27 cellular contexts compared by ENCODE assay signal in the genomic region with DNA sequence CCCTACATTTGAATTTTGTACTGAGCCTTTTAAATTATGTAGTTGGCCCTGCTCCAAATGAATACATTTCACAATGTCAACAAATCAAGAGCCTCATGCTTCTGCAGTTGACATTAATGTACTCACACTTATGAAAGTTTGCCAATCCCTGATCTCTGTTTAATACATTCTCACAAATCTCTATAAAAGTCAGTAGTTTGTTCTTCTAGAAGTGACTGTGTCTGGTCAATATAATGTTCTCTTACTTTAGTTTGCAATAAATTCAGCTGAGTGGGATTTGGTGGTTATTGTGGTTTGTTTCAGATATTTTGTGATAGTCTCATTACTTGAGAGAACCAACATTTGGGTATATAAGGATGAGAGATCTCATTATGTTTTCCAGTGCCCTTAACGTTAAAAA.
"Had no signal": no experiment of that assay in that cellular context is flagged by ENCODE, and none has a peak within 500 bp of the region (broad histone marks: within the 10 kb centered on the region; RNA-seq: fewer than 3 reads in every experiment).

No MANE protein-coding gene starts in this region.

- H3K27ac ChIP-seq: cardiac muscle cell, KMS-11, PC-9, WERI-Rb-1 had no signal

- H3K4me3 ChIP-seq: cardiac muscle cell, PC-9 had no signal

- H3K36me3 ChIP-seq: cardiac muscle cell, WERI-Rb-1 had no signal

- DNase-seq: activated CD4-positive, alpha-beta T cell treated with anti-CD3 and anti-CD28 coated beads, Interleukin-2, amount 10 ng/mL, durations not matched to agents 24 days and 14 days; activated CD4-positive, alpha-beta T cell treated with anti-CD3 and anti-CD28 coated beads, Interleukin-2, amount 50 U/mL, for 4 hours; activated CD4-positive, CD25-positive, alpha-beta regulatory T cell; activated CD8-positive, alpha-beta T cell treated with anti-CD3 and anti-CD28 coated beads for 36 hours; activated effector memory CD4-positive, alpha-beta T cell treated with anti-CD3 and anti-CD28 coated beads, Interleukin-2, amount 50 U/mL, for 16 hours; activated naive CD4-positive, alpha-beta T cell; activated naive CD4-positive, alpha-beta T cell treated with anti-CD3 and anti-CD28 coated beads, Interleukin-2, amount 50 U/mL, for 16 hours; activated naive CD8-positive, alpha-beta T cell treated with anti-CD3 and anti-CD28 coated beads for 36 hours; activated T-cell treated with anti-CD3 and anti-CD28 coated beads, Interleukin-2, amount 50 U/mL, for 1 hour; activated T-cell treated with anti-CD3 and anti-CD28 coated beads, Interleukin-2, amount 50 U/mL, for 72 hours; MM.1S; NCI-H1092 treated with DMSO at 0.1 percent for 48 hours; NCI-H1436; NCI-H1694 treated with DMSO at 0.1 percent for 48 hours; NCI-H2029; NCI-H510A; NCI-H69; NCI-H82; PC-9; Right ventricle myocardium superior; SW 1271; T-helper 1 cell; T-helper 2 cell; T-helper 9 cell; WERI-Rb-1 had no signal

- H3K9ac ChIP-seq: KMS-11 had no signal
